In the genomic region with DNA sequence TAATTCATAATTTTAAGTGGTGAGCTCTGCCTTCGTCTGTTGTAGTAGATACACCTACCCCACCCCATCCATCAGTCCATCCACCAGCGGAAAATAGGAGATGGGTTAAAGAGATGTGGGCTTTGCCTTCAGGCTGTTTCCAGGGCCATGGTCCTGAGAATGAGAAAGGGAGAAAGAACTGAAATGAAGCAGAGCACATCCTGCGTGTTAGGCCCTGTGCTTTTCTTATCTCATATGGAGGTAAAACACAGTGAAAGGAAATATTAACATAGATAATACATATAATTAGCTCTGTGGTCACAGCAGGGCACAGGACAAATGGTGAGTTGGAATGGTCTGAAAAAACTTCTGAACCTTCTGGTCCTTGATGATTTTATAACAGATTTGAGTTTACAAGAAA, we compare ENCODE assay signal across 1 cellular context.
TF ChIP-seq lines count a peak whose summit lies in the region.

No MANE protein-coding gene starts in this region.

TF ChIP-seq in SK-N-SH, 30 proteins besides CTCF, POLR2A, EP300 and RAD21 (continued from another document):
- TF ChIP-seq REST (IDR thresholded peaks at IDR 0.05; ENCODE audit: low read depth, low read length) (no peak), RXRA (IDR thresholded peaks at IDR 0.05; ENCODE audit: borderline replicate concordance, low read depth) (no peak), JUND (IDR thresholded peaks at IDR 0.05) (no peak), SIN3A (IDR thresholded peaks at IDR 0.05; ENCODE audit: borderline replicate concordance, low read depth, low read length) (no peak), TAF1 (IDR thresholded peaks at IDR 0.05; ENCODE audit: borderline replicate concordance, low read depth, low read length) (no peak), USF2 (IDR thresholded peaks at IDR 0.05; ENCODE audit: borderline replicate concordance, low read depth, low read length) (no peak), NFIC (IDR thresholded peaks at IDR 0.05; ENCODE audit: borderline replicate concordance) (no peak), MXI1 (IDR thresholded peaks at IDR 0.05; ENCODE audit: low read depth, low read length) (no peak), MEF2A (IDR thresholded peaks at IDR 0.05; ENCODE audit: borderline replicate concordance, low read depth) (no peak), FOXM1 (IDR thresholded peaks at IDR 0.05; ENCODE audit: low read depth) (no peak), TEAD4 (IDR thresholded peaks at IDR 0.05; ENCODE audit: borderline replicate concordance, insufficient read depth) (no peak), POLR2AphosphoS5 (IDR thresholded peaks at IDR 0.05; ENCODE audit: low read depth, low read length) (no peak), GABPA (IDR thresholded peaks at IDR 0.05; ENCODE audit: low read depth) (no peak), YY1 (IDR thresholded peaks at IDR 0.05; ENCODE audit: low read depth) (no peak), FOXJ3 (CRISPR knock-in tag; IDR thresholded peaks at IDR 0.05) (peak; percentile 84), RCOR1 (IDR thresholded peaks at IDR 0.05; ENCODE audit: low read length) (peak; percentile 73; the same call in 1 of the 2 replicates), GATA2 (CRISPR knock-in tag; IDR thresholded peaks at IDR 0.05) (peak; percentile 92)
- TF ChIP-seq, protein P1, sequence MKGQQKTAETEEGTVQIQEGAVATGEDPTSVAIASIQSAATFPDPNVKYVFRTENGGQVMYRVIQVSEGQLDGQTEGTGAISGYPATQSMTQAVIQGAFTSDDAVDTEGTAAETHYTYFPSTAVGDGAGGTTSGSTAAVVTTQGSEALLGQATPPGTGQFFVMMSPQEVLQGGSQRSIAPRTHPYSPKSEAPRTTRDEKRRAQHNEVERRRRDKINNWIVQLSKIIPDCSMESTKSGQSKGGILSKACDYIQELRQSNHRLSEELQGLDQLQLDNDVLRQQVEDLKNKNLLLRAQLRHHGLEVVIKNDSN (IDR thresholded peaks at IDR 0.05; ENCODE audit: borderline replicate concordance, low read depth) = no peak
- TF ChIP-seq, protein P2, sequence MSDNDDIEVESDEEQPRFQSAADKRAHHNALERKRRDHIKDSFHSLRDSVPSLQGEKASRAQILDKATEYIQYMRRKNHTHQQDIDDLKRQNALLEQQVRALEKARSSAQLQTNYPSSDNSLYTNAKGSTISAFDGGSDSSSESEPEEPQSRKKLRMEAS (IDR thresholded peaks at IDR 0.05; ENCODE audit: low read depth) = no peak
